Comparison of ENCODE assay signal across 15 cellular contexts in the genomic region with DNA sequence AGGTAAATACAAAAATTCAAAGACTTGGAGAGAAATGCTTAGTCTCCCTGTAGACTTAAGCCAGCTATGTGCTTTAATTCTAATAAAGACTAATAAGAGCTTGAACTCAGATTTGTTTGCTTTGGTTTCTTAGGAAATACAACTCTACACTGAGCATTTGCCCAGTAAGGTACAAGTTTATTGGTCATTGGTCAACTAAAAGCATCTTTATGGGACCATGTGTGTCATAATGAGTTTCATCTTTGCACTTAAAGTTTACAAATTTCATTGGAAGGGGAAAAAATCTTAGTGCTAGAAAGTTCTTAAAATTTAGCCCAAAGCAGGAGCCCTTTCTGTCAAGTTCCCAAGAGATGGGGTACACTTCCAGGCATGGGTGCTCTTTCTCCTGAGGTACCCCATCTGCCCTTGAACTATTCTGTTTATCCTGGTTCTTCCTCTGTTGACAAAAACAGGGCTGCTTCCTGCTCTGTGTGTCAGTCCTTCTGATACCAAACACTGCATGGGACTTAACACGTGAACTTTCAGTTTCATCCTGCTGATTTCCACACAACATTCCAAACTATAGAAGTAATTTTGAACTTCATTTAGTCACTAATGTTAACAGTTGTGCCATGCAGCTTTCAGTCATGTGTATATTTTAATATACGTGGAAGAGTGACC.
DNase-seq lines count a peak whose midpoint lies in the region; ATAC-seq and TF ChIP-seq lines count a peak whose summit lies in the region.
"Had no signal": no experiment of that assay in that cellular context is flagged by ENCODE, and none has a peak within 500 bp of the region (broad histone marks: within the 10 kb centered on the region; RNA-seq: fewer than 3 reads in every experiment).

No MANE protein-coding gene starts in this region.

- H3K9me3 Mint-ChIP-seq in stimulated activated naive CD8-positive, alpha-beta T cell treated with anti-CD3 and anti-CD28 coated beads, Interleukin-15, amount 100 ng/mL, for 72 hours, result no peaks in the 10 kb centered on the region

- DNase-seq in AG08396 (ENCODE audit: low spot score), result peak; percentile 84
- DNase-seq in NCI-H226, result peak; percentile 31
- peak; percentile 88 for DNase-seq in fibroblast of peridontal ligament (ENCODE audit: extremely low read depth)
- no peak for DNase-seq in omental fat pad (ENCODE audit: low spot score)
- DNase-seq in amygdala (lab: John Stamatoyannopoulos, UW), result no peak
- DNase-seq in NK-92 (lab: John Stamatoyannopoulos, UW; ENCODE audit: unreplicated experiment), result no peak
- no peak for DNase-seq in stimulated activated naive CD8-positive, alpha-beta T cell treated with anti-CD3 and anti-CD28 coated beads, Interleukin-15, amount 100 ng/mL, for 72 hours
- DNase-seq: adrenal gland; MM.1S; NCI-H524; SHP77; stimulated activated CD4-positive, alpha-beta T cell treated with anti-CD3 and anti-CD28 coated beads, Interleukin-4, amount 100 ng/mL, for 1 hour; WERI-Rb-1 had no signal

- no peak for TF ChIP-seq CTCF in omental fat pad (IDR thresholded peaks at IDR 0.05)

- ATAC-seq in omental fat pad (ENCODE audit: low FRiP score), result peak; percentile 19
- ATAC-seq in stimulated activated naive CD8-positive, alpha-beta T cell treated with anti-CD3 and anti-CD28 coated beads, Interleukin-15, amount 100 ng/mL, for 72 hours, result no peak
- ATAC-seq in GM19463 (IDR thresholded peaks at IDR 0.05; ENCODE audit: unreplicated experiment), result no peak

- no peaks in the 10 kb centered on the region for H3K4me1 Mint-ChIP-seq in stimulated activated naive CD8-positive, alpha-beta T cell treated with anti-CD3 and anti-CD28 coated beads, Interleukin-15, amount 100 ng/mL, for 72 hours
- H3K4me1 Mint-ChIP-seq: B cell had no signal

- no peak overlapping the region for H3K4me3 Mint-ChIP-seq in stimulated activated naive CD8-positive, alpha-beta T cell treated with anti-CD3 and anti-CD28 coated beads, Interleukin-15, amount 100 ng/mL, for 72 hours
- H3K4me3 Mint-ChIP-seq: B cell had no signal

- H3K27ac Mint-ChIP-seq in stimulated activated naive CD8-positive, alpha-beta T cell treated with anti-CD3 and anti-CD28 coated beads, Interleukin-15, amount 100 ng/mL, for 72 hours, result no peak overlapping the region
- H3K27ac Mint-ChIP-seq: B cell had no signal

- H3K27me3 Mint-ChIP-seq in stimulated activated naive CD8-positive, alpha-beta T cell treated with anti-CD3 and anti-CD28 coated beads, Interleukin-15, amount 100 ng/mL, for 72 hours, result peaks cover 34% of the 10 kb centered on the region

Comparison
In these comparisons a context has a peak if more than half of its experiments do, and no peak if none do; other contexts are left out.
1. DNase-seq: peak in AG08396 (single experiment), NCI-H226 (single experiment) and fibroblast of peridontal ligament (single experiment); none in omental fat pad (single experiment), amygdala (0 of 56), NK-92 (single experiment) and stimulated activated naive CD8-positive, alpha-beta T cell treated with anti-CD3 and anti-CD28 coated beads, Interleukin-15, amount 100 ng/mL, for 72 hours (0 of 2).